ENCODE assay signal across 9 cellular contexts in genomic region chrX:136759968-136760367, GRCh38. TPM values are rescaled to one million over a fixed set of nuclear protein-coding genes. Genes with fewer than 3 reads are reported as not detected.
DNase-seq lines count a peak whose midpoint lies in the region; ATAC-seq and TF ChIP-seq lines count a peak whose summit lies in the region.
"Had no signal": no experiment of that assay in that cellular context is flagged by ENCODE, and none has a peak within 500 bp of the region (broad histone marks: within the 10 kb centered on the region; RNA-seq: fewer than 3 reads in every experiment).

No MANE protein-coding gene starts in this region.

- no peak overlapping the region for H3K4me2 ChIP-seq in mesendoderm (ENCODE audit: low read length)

- peaks cover 2% of the 10 kb centered on the region for H3K4me1 ChIP-seq in mesendoderm (ENCODE audit: control insufficient read depth, low read depth, low read length)
- H3K4me1 ChIP-seq in prostate gland (replicated peaks): no peaks in the 10 kb centered on the region

- intact Hi-C loops in prostate gland (cut with DNase I): no loop called here

- H4K5ac ChIP-seq in mesendoderm (ENCODE audit: low read length): no peak overlapping the region

- ATAC-seq in GM18858 (IDR thresholded peaks at IDR 0.05; ENCODE audit: unreplicated experiment) (peak; percentile 79), HG02759 (IDR thresholded peaks at IDR 0.05; ENCODE audit: unreplicated experiment) (peak; percentile 77)

- no peak overlapping the region for H2BK15ac ChIP-seq in mesendoderm (replicated peaks; ENCODE audit: low read depth)

- H3K56ac ChIP-seq in mesendoderm (ENCODE audit: low read length): no peak overlapping the region

- H2BK120ac ChIP-seq in mesendoderm (ENCODE audit: low read depth, low read length): no peak overlapping the region

- H3K36me3 ChIP-seq in mesendoderm (ENCODE audit: control insufficient read depth, insufficient read depth, low read length) (no peaks in the 10 kb centered on the region), prostate gland (no peaks in the 10 kb centered on the region)
- H3K36me3 ChIP-seq: cardiac muscle cell had no signal

- no CpG with 5 or more reads among the region's 2 CpGs for WGBS in mesendoderm (ENCODE audit: extremely low coverage, insufficient coverage, low lambda C conversion rate)
- 64% methylated on average over 2 of the region's 2 CpGs for WGBS in prostate gland

- no peak overlapping the region for H2BK5ac ChIP-seq in mesendoderm (ENCODE audit: low read length)

- no peak for TF ChIP-seq POLR2A in prostate gland (IDR thresholded peaks at IDR 0.05)

- H2AK5ac ChIP-seq in mesendoderm (ENCODE audit: low read length): no peak overlapping the region

- no peak overlapping the region for H3K18ac ChIP-seq in mesendoderm (ENCODE audit: low read length)

- H3K4me3 ChIP-seq in mesendoderm (ENCODE audit: low read length) (no peak overlapping the region), prostate gland (no peak overlapping the region)
- H3K4me3 ChIP-seq: cardiac muscle cell had no signal

- H3K4ac ChIP-seq in mesendoderm (ENCODE audit: low read depth, low read length): no peak overlapping the region

- no peak overlapping the region for H3K9ac ChIP-seq in mesendoderm (ENCODE audit: low read length)

- no peaks in the 10 kb centered on the region for H3K9me3 ChIP-seq in prostate gland

- H3K27ac ChIP-seq in mesendoderm (ENCODE audit: low read depth, low read length) (no peak overlapping the region), prostate gland (no peak overlapping the region)
- H3K27ac ChIP-seq: cardiac muscle cell had no signal

- no peaks in the 10 kb centered on the region for H3K79me1 ChIP-seq in mesendoderm (ENCODE audit: low read length)

- H4K8ac ChIP-seq in mesendoderm (ENCODE audit: low read depth, low read length): no peak overlapping the region

- no peaks in the 10 kb centered on the region for H3K79me2 ChIP-seq in mesendoderm (ENCODE audit: control insufficient read depth, insufficient read depth, low read length)

- H3K27me3 ChIP-seq in mesendoderm (ENCODE audit: insufficient read depth, low read length, poor library complexity) (no peaks in the 10 kb centered on the region), prostate gland (replicated peaks; ENCODE audit: insufficient read depth) (no peaks in the 10 kb centered on the region)
- H3K27me3 ChIP-seq: cardiac muscle cell had no signal

- peak; percentile 84 for DNase-seq in NOMO-1 treated with DMSO at 0.1 percent for 48 hours (lab: John Stamatoyannopoulos, UW; ENCODE audit: unreplicated experiment)
- DNase-seq in mesendoderm: peak; percentile 62
- no peak for DNase-seq in C1 segment of cervical spinal cord (lab: John Stamatoyannopoulos, UW)
- DNase-seq in NCI-H2196 (lab: John Stamatoyannopoulos, UW; ENCODE audit: unreplicated experiment): no peak
- no peak for DNase-seq in prostate gland (ENCODE audit: low spot score)
- no peak for DNase-seq in NCI-H2227 treated with DMSO at 0.1 percent for 48 hours (lab: John Stamatoyannopoulos, UW)

- H3K23ac ChIP-seq in mesendoderm (ENCODE audit: low read length): no peak overlapping the region

- TF ChIP-seq CTCF in prostate gland (IDR thresholded peaks at IDR 0.05): no peak

RNA-seq across cellular contexts. Expression of gene ARHGEF6, which starts 20.8 kb away (rescaled TPM):
- polyA plus RNA-seq in mesendoderm (2013, experiment 1 of 2): 1.0 TPM
- 1.1 TPM for polyA plus RNA-seq in mesendoderm (2013, experiment 2 of 2)
- 10 to 100 TPM in 1 of 2 donors, 1 to 10 TPM in 1; 4.1 to 12.7 TPM for total RNA-seq in prostate gland

Comparison
In these comparisons a context has a peak if more than half of its experiments do, and no peak if none do; other contexts are left out.
1. DNase-seq: peak in NOMO-1 treated with DMSO at 0.1 percent for 48 hours (single experiment) and mesendoderm (single experiment); none in C1 segment of cervical spinal cord (0 of 14), NCI-H2196 (single experiment), prostate gland (single experiment) and NCI-H2227 treated with DMSO at 0.1 percent for 48 hours (single experiment).